Comparison of ENCODE assay signal across 24 cellular contexts in the genomic region with DNA sequence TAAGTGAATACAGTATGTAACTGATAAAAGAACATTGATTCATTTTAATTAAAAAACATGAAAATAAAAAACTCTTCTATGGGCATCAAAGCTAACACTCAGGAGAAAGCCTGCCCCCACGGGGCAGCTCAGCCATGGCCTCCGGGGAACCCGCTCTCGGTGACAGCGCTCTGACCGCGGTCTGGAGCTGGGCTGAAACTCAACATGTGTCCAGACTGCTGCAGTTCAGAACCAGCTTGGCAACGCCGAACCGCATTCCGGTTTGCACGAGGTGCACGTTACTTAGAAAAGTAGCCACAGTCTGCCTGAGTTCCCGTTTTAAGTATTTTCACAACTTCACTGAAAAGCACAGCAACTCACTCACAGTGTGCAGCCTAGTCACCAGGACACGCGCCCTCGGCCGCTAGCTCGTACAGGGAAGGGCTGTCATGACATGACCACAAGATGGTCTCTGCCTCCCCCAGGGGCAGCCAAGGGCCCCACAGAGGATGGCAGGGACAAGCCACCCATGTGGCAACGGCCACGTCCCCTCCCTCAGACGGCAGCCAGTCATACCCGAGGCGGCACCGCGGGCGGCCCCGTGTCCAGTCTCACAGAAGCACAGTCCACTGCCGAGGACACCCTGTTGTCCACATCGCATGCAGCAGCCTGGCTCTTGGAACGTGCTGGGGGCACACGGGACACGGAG.
DNase-seq lines count a peak whose midpoint lies in the region; ATAC-seq, FAIRE-seq and TF ChIP-seq lines count a peak whose summit lies in the region.
"Had no signal": no experiment of that assay in that cellular context is flagged by ENCODE, and none has a peak within 500 bp of the region (broad histone marks: within the 10 kb centered on the region; RNA-seq: fewer than 3 reads in every experiment).

No MANE protein-coding gene starts in this region.

- WGBS in HepG2 (ENCODE audit: low lambda C conversion rate), result 97% methylated on average over 28 of the region's 33 CpGs

- H3K4me1 Mint-ChIP-seq in chondrocyte (ENCODE audit: low read depth), result peaks cover 7% of the 10 kb centered on the region

- no TSS peak for BruUV-seq in HepG2 (replicated peaks; lab: Mats Ljungman, UMichigan)

- peaks cover 16% of the 10 kb centered on the region for H3K36me3 Mint-ChIP-seq in chondrocyte (ENCODE audit: low read depth)
- peaks cover 11 to 19% of the 10 kb centered on the region in 2 donors for H3K36me3 Mint-ChIP-seq in activated naive CD4-positive, alpha-beta T cell treated with anti-CD3 and anti-CD28 coated beads, Interleukin-2, amount 50 U/mL, for 72 hours

- H3K79me2 ChIP-seq in HepG2 (ENCODE audit: insufficient read depth, low read length), result no peaks in the 10 kb centered on the region

- no peak overlapping the region for H3K4me3 Mint-ChIP-seq in chondrocyte (ENCODE audit: unreplicated experiment)
- H3K4me3 Mint-ChIP-seq: CD4-positive, alpha-beta T cell; H9 had no signal

- TF ChIP-seq CTCF in GM13976 (IDR thresholded peaks at IDR 0.05; ENCODE audit: borderline replicate concordance, control extremely low read depth, extremely low read depth, insufficient read depth, missing control alignments) (no peak), chondrocyte (IDR thresholded peaks at IDR 0.05) (no peak), HepG2 (CRISPR knock-in tag; IDR thresholded peaks at IDR 0.05) (no peak)

- CTCF ChIA-PET in HepG2 (lab: Yijun Ruan, JAX; ENCODE audit: low intra/inter-chr PET ratio, low total read pairs), result no interaction called here

- no peak overlapping the region for H3K4me3 ChIP-seq in HepG2 (replicated peaks in 1 of 3; ENCODE audit: insufficient read depth in 1 of 3, low read depth in 2 of 3, low read length in 3 of 3)
- H3K4me3 ChIP-seq: BLaER1 treated with 17β-estradiol and CSF1 and Interleukin-3, amounts not matched to agents 10 nM and 100 nM; GM23248 had no signal

- no peak overlapping the region for H3K27ac ChIP-seq in HepG2 (ENCODE audit: extremely low read length, insufficient read depth, low read length)
- H3K27ac ChIP-seq: BLaER1 treated with 17β-estradiol and CSF1 and Interleukin-3, amounts not matched to agents 10 nM and 100 nM; GM23248 had no signal

- ATAC-seq in HepG2 (no peak; the same call in 1 of the 3 replicates), HG03196 (IDR thresholded peaks at IDR 0.05; ENCODE audit: unreplicated experiment) (no peak)
- ATAC-seq in activated naive CD4-positive, alpha-beta T cell treated with anti-CD3 and anti-CD28 coated beads, Interleukin-2, amount 50 U/mL, for 72 hours, result no peak

- no peaks in the 10 kb centered on the region for H4K20me1 ChIP-seq in HepG2 (ENCODE audit: insufficient read depth, low read length)
- H4K20me1 ChIP-seq: BLaER1 treated with 17β-estradiol and CSF1 and Interleukin-3, amounts not matched to agents 10 nM and 100 nM had no signal

- no peak overlapping the region for H3K27ac Mint-ChIP-seq in chondrocyte (ENCODE audit: unreplicated experiment)
- H3K27ac Mint-ChIP-seq in activated naive CD4-positive, alpha-beta T cell treated with anti-CD3 and anti-CD28 coated beads, Interleukin-2, amount 50 U/mL, for 72 hours, result no peak overlapping the region
- H3K27ac Mint-ChIP-seq: CD4-positive, alpha-beta T cell; H9 had no signal

- POLR2A ChIA-PET in HepG2 (lab: Yijun Ruan, JAX), result no interaction called here

- H3K9me3 Mint-ChIP-seq in chondrocyte (ENCODE audit: low read depth), result peaks cover 5% of the 10 kb centered on the region
- H3K9me3 Mint-ChIP-seq in activated naive CD4-positive, alpha-beta T cell treated with anti-CD3 and anti-CD28 coated beads, Interleukin-2, amount 50 U/mL, for 72 hours, result peaks cover 4% of the 10 kb centered on the region in 2 donors
- H3K9me3 Mint-ChIP-seq: CD4-positive, alpha-beta T cell had no signal

- no peak for TF ChIP-seq RAD21 in HepG2 (CRISPR knock-in tag; IDR thresholded peaks at IDR 0.05)

- H3K27me3 ChIP-seq in HepG2 (ENCODE audit: control insufficient read depth in 1 of 2, insufficient read depth in 2 of 2, low read length in 2 of 2), result no peaks in the 10 kb centered on the region
- H3K27me3 ChIP-seq: BLaER1 treated with 17β-estradiol and CSF1 and Interleukin-3, amounts not matched to agents 10 nM and 100 nM had no signal

- no peaks in the 10 kb centered on the region for H3K27me3 Mint-ChIP-seq in chondrocyte (ENCODE audit: low read depth)
- H3K27me3 Mint-ChIP-seq: CD4-positive, alpha-beta T cell had no signal

- intact Hi-C loops in HepG2 (cut with micrococcal nuclease; ENCODE audit: unreplicated experiment), result no loop called here

- TF ChIP-seq POLR2A in HepG2 (IDR thresholded peaks at IDR 0.05; ENCODE audit: insufficient read depth in 1 of 2, low read depth in 2 of 2, low read length in 2 of 2), result no peak

- in situ Hi-C loops in GM13976 (cut with MboI; ENCODE audit: low sequenced_read_pairs, unreplicated experiment), result no loop called here
- in situ Hi-C loops in HepG2 (cut with HindIII; ENCODE audit: extremely low pct_ligation_motif_present, low pct_unique_long_range_greater_than_20kb), result no loop called here

- no peak for TF ChIP-seq EP300 in HepG2 (IDR thresholded peaks at IDR 0.05; ENCODE audit: low read depth in 2 of 2, low read length in 2 of 2)
- no peak for TF ChIP-seq EP300 in HepG2 (CRISPR knock-in tag; IDR thresholded peaks at IDR 0.05; ENCODE audit: borderline replicate concordance)

- H3K36me3 ChIP-seq in HepG2 (replicated peaks in 1 of 2; ENCODE audit: control insufficient read depth in 1 of 2, insufficient read depth in 2 of 2, low read length in 2 of 2), result peaks cover 22 to 23% of the 10 kb centered on the region in 2 experiments; a peak in 4 of 5 replicates

- DNase-seq in 8988T, result peak; percentile 6
- peak; percentile 21 for DNase-seq in GM13976 (ENCODE audit: low spot score)
- peak; percentile 86 for DNase-seq in chondrocyte (ENCODE audit: low spot score)
- no peak for DNase-seq in HepG2 (ENCODE audit: low spot score)
- no peak for DNase-seq in mesenteric fat pad (ENCODE audit: low spot score)
- no peak for DNase-seq in activated naive CD4-positive, alpha-beta T cell treated with anti-CD3 and anti-CD28 coated beads, Interleukin-2, amount 50 U/mL, for 72 hours (ENCODE audit: low spot score in 2 of 2)
- no peak for DNase-seq in urothelium cell line (ENCODE audit: low spot score)
- DNase-seq: AML-193; CD4-positive, alpha-beta T cell; COR-L47; DMS 273 treated with DMSO at 0.1 percent for 48 hours; DMS79; GM23248; H9; KBM-7; NCI-H2029; NCI-H446 treated with DMSO at 0.1 percent for 48 hours; NCI-H526 treated with DMSO at 0.1 percent for 48 hours; RPMI8226; SHP77 had no signal

- H3K9ac ChIP-seq in HepG2 (ENCODE audit: insufficient read depth, low read depth, low read length), result no peak overlapping the region
- H3K9ac ChIP-seq: BLaER1 treated with 17β-estradiol and CSF1 and Interleukin-3, amounts not matched to agents 10 nM and 100 nM; GM23248 had no signal

- H3K4me2 ChIP-seq in HepG2 (ENCODE audit: low read depth, low read length), result no peak overlapping the region
- H3K4me2 ChIP-seq: BLaER1 treated with 17β-estradiol and CSF1 and Interleukin-3, amounts not matched to agents 10 nM and 100 nM had no signal

- no peaks in the 10 kb centered on the region for H3K4me1 ChIP-seq in HepG2 (ENCODE audit: insufficient read depth, low read length)

- FAIRE-seq in HepG2 (lab: Jason Lieb, UNC) (no peak), urothelium cell line (lab: Jason Lieb, UNC) (no peak)
- FAIRE-seq: A204.1, GM12892 had no signal

- H2AFZ ChIP-seq in HepG2 (ENCODE audit: low read length), result no peak overlapping the region
- H2AFZ ChIP-seq: GM23248 had no signal

- H3K9me3 ChIP-seq in HepG2 (ENCODE audit: low read length), result peaks cover 7% of the 10 kb centered on the region; the same call in 1 of the 2 replicates

TF ChIP-seq in HepG2, 621 proteins besides CTCF, POLR2A, EP300 and RAD21 (continues in another document):
- TF ChIP-seq ZNF567 (CRISPR knock-in tag; IDR thresholded peaks at IDR 0.05; ENCODE audit: borderline replicate concordance) (no peak), MIXL1 (CRISPR knock-in tag; IDR thresholded peaks at IDR 0.05) (no peak), ZNF768 (CRISPR knock-in tag; IDR thresholded peaks at IDR 0.05) (peak; percentile 44; the same call in 1 of the 2 replicates), MBD4 (IDR thresholded peaks at IDR 0.05; ENCODE audit: borderline replicate concordance, low read length) (no peak), ZNF484 (CRISPR knock-in tag; IDR thresholded peaks at IDR 0.05; ENCODE audit: borderline replicate concordance, low read depth) (no peak), ZNF569 (CRISPR knock-in tag; IDR thresholded peaks at IDR 0.05; ENCODE audit: borderline replicate concordance) (no peak), HNF4G (IDR thresholded peaks at IDR 0.05; ENCODE audit: borderline replicate concordance, low read depth, low read length) (no peak), HNF4G (CRISPR knock-in tag; IDR thresholded peaks at IDR 0.05; ENCODE audit: borderline replicate concordance, low read depth) (no peak), DNMT1 (CRISPR knock-in tag; IDR thresholded peaks at IDR 0.05) (peak; percentile 45; the same call in 1 of the 2 replicates)
- TF ChIP-seq, protein P1, sequence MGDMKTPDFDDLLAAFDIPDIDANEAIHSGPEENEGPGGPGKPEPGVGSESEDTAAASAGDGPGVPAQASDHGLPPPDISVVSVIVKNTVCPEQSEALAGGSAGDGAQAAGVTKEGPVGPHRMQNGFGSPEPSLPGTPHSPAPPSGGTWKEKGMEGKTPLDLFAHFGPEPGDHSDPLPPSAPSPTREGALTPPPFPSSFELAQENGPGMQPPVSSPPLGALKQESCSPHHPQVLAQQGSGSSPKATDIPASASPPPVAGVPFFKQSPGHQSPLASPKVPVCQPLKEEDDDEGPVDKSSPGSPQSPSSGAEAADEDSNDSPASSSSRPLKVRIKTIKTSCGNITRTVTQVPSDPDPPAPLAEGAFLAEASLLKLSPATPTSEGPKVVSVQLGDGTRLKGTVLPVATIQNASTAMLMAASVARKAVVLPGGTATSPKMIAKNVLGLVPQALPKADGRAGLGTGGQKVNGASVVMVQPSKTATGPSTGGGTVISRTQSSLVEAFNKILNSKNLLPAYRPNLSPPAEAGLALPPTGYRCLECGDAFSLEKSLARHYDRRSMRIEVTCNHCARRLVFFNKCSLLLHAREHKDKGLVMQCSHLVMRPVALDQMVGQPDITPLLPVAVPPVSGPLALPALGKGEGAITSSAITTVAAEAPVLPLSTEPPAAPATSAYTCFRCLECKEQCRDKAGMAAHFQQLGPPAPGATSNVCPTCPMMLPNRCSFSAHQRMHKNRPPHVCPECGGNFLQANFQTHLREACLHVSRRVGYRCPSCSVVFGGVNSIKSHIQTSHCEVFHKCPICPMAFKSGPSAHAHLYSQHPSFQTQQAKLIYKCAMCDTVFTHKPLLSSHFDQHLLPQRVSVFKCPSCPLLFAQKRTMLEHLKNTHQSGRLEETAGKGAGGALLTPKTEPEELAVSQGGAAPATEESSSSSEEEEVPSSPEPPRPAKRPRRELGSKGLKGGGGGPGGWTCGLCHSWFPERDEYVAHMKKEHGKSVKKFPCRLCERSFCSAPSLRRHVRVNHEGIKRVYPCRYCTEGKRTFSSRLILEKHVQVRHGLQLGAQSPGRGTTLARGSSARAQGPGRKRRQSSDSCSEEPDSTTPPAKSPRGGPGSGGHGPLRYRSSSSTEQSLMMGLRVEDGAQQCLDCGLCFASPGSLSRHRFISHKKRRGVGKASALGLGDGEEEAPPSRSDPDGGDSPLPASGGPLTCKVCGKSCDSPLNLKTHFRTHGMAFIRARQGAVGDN (CRISPR knock-in tag; IDR thresholded peaks at IDR 0.05), result 0 out of 2 replicates have a peak, but pooled peaks have one; percentile 15

Comparison
In these comparisons a context has a peak if more than half of its experiments do, and no peak if none do; other contexts are left out.
1. DNase-seq: peak in 8988T (single experiment), GM13976 (single experiment) and chondrocyte (single experiment); none in HepG2 (single experiment), mesenteric fat pad (single experiment), activated naive CD4-positive, alpha-beta T cell treated with anti-CD3 and anti-CD28 coated beads, Interleukin-2, amount 50 U/mL, for 72 hours (0 of 2) and urothelium cell line (single experiment).